Comparison of ENCODE assay signal across 20 cellular contexts in the genomic region with DNA sequence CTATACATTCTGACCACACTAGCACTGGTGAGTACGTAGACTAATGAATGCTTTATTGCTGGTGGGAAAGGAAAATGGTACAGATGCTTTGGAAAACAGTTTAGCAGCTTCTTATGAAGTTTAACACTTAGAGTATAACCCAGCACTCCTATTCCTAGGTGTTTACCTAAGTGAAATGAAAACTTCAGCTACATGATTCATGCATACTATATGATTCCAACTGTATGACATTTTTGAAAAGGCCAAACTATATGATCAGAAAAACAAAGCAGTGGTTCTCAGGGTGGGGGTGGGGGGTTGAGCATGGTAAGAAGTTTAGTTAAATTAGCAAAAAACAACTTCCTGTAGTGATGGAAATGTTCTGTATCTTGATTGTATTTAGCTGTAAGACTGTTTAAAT. TPM values are rescaled to one million over a fixed set of nuclear protein-coding genes. Genes with fewer than 3 reads are reported as not detected.
A peak's percentile ranks its signal among the peaks of the same experiment; 100 is the strongest.
DNase-seq lines count a peak whose midpoint lies in the region; ATAC-seq and TF ChIP-seq lines count a peak whose summit lies in the region.
"Had no signal": no experiment of that assay in that cellular context is flagged by ENCODE, and none has a peak within 500 bp of the region (broad histone marks: within the 10 kb centered on the region; RNA-seq: fewer than 3 reads in every experiment).

No MANE protein-coding gene starts in this region.

- BruUV-seq in Calu3 (replicated peaks; lab: Mats Ljungman, UMichigan): no TSS peak

- H3K4me3 ChIP-seq in SK-N-SH (ENCODE audit: low read depth in 2 of 2, low read length in 1 of 2): no peak overlapping the region
- H3K4me3 ChIP-seq: HAP-1, sigmoid colon, SJSA1, thyroid gland had no signal

- DNase-seq in SK-N-SH (no peak), Calu3 (no peak), D341Med (ENCODE audit: low spot score) (no peak)
- DNase-seq in activated T-helper 1 cell treated with anti-CD3 and anti-CD28 coated beads, Interleukin-12 subunit alpha, Interleukin-12 subunit beta, Interleukin-2, Interleukin-4 antibody, amounts not matched to agents 30 ng/mL and 10 ng/mL and 1 ng/mL, durations not matched to agents 14 hours and 24 hours and 36 hours (ENCODE audit: low spot score): no peak
- no peak for DNase-seq in naive thymus-derived CD8-positive, alpha-beta T cell
- DNase-seq: mesendoderm; NCI-H2029; NCI-H524; nucleus accumbens; sigmoid colon; stimulated activated CD4-positive, alpha-beta T cell treated with anti-CD3 and anti-CD28 coated beads, Interleukin-2, amount 100 ng/mL, for 48 hours; thyroid gland had no signal

- H3K79me2 ChIP-seq in SK-N-SH (ENCODE audit: insufficient read depth): peaks cover 99% of the 10 kb centered on the region

- H3K27me3 Mint-ChIP-seq in Calu3 (ENCODE audit: unreplicated experiment): no peaks in the 10 kb centered on the region
- no peaks in the 10 kb centered on the region for H3K27me3 Mint-ChIP-seq in activated T-helper 1 cell treated with anti-CD3 and anti-CD28 coated beads, Interleukin-12 subunit alpha, Interleukin-12 subunit beta, Interleukin-2, Interleukin-4 antibody, amounts not matched to agents 30 ng/mL and 10 ng/mL and 1 ng/mL, durations not matched to agents 14 hours and 24 hours and 36 hours (ENCODE audit: insufficient read depth)
- H3K27me3 Mint-ChIP-seq in naive thymus-derived CD8-positive, alpha-beta T cell: no peaks in the 10 kb centered on the region
- H3K27me3 Mint-ChIP-seq: CD8-positive, alpha-beta memory T cell had no signal

- ATAC-seq in SK-N-SH treated with all-trans-retinoic acid at 6 μM for 48 hours (no peak; the same call in 2 of the 3 replicates), GM19395 (IDR thresholded peaks at IDR 0.05; ENCODE audit: unreplicated experiment) (no peak), GM19328 (IDR thresholded peaks at IDR 0.05; ENCODE audit: unreplicated experiment) (no peak)
- ATAC-seq in naive thymus-derived CD8-positive, alpha-beta T cell: no peak

- peaks cover 30 to 84% of the 10 kb centered on the region in 2 experiments for H3K36me3 ChIP-seq in SK-N-SH (replicated peaks in 1 of 2; ENCODE audit: control insufficient read depth in 1 of 2, insufficient read depth in 2 of 2, low read length in 1 of 2)

- H3K9ac ChIP-seq in SK-N-SH: no peak overlapping the region

- H3K9me3 Mint-ChIP-seq in Calu3 (ENCODE audit: low read depth, unreplicated experiment): no peaks in the 10 kb centered on the region
- no peaks in the 10 kb centered on the region for H3K9me3 Mint-ChIP-seq in activated T-helper 1 cell treated with anti-CD3 and anti-CD28 coated beads, Interleukin-12 subunit alpha, Interleukin-12 subunit beta, Interleukin-2, Interleukin-4 antibody, amounts not matched to agents 30 ng/mL and 10 ng/mL and 1 ng/mL, durations not matched to agents 14 hours and 24 hours and 36 hours
- no peaks in the 10 kb centered on the region for H3K9me3 Mint-ChIP-seq in naive thymus-derived CD8-positive, alpha-beta T cell
- H3K9me3 Mint-ChIP-seq: CD8-positive, alpha-beta memory T cell had no signal

- intact Hi-C loops in Calu3 (cut with micrococcal nuclease; ENCODE audit: unreplicated experiment): no loop called here
- intact Hi-C loops in activated T-helper 1 cell treated with anti-CD3 and anti-CD28 coated beads, Interleukin-12 subunit alpha, Interleukin-12 subunit beta, Interleukin-2, Interleukin-4 antibody, amounts not matched to agents 30 ng/mL and 10 ng/mL and 1 ng/mL, durations not matched to agents 14 hours and 24 hours and 36 hours (cut with micrococcal nuclease): no loop called here

- H4K20me1 ChIP-seq in SK-N-SH (ENCODE audit: insufficient read depth): peaks cover 41% of the 10 kb centered on the region

- WGBS in SK-N-SH (ENCODE audit: low lambda C conversion rate): 96% methylated on average over 1 of the region's 1 CpG

- POLR2A ChIA-PET in SK-N-SH (lab: Yijun Ruan, JAX): no interaction called here
- POLR2A ChIA-PET in naive thymus-derived CD8-positive, alpha-beta T cell (lab: Charles Lee): interaction anchor here (1.8 kb wide), 1 partner anchor 22 kb away, joined by 8 read pairs; the partner anchor contains the start of gene ARID4A

- no peak overlapping the region for H2AFZ ChIP-seq in SK-N-SH (ENCODE audit: low read depth)

- H3K4me3 Mint-ChIP-seq in Calu3 (ENCODE audit: low read depth, unreplicated experiment): no peak overlapping the region
- no peak overlapping the region for H3K4me3 Mint-ChIP-seq in activated T-helper 1 cell treated with anti-CD3 and anti-CD28 coated beads, Interleukin-12 subunit alpha, Interleukin-12 subunit beta, Interleukin-2, Interleukin-4 antibody, amounts not matched to agents 30 ng/mL and 10 ng/mL and 1 ng/mL, durations not matched to agents 14 hours and 24 hours and 36 hours
- peak overlapping the region in 5 of 10 donors; percentile 2 to 70 (median 54) for H3K4me3 Mint-ChIP-seq in naive thymus-derived CD8-positive, alpha-beta T cell

- CTCF ChIA-PET in SK-N-SH (lab: Yijun Ruan, JAX) (interaction anchor here (0.8 kb wide), 1 partner anchor 11 kb away, joined by 3 read pairs; no protein-coding TSS in a partner anchor), Calu3 (lab: Charles Lee) (interaction anchor here (0.6 to 0.7 kb wide), 3 partner anchors 21 to 513 kb away, joined by 3 read pairs; partner anchors contain the start of gene ARID4A)

- peaks cover 36% of the 10 kb centered on the region for H3F3A ChIP-seq in SK-N-SH (replicated peaks; ENCODE audit: insufficient read depth)

- peak overlapping the region; percentile 67 for H3K27ac Mint-ChIP-seq in Calu3 (ENCODE audit: unreplicated experiment)
- H3K27ac Mint-ChIP-seq in activated T-helper 1 cell treated with anti-CD3 and anti-CD28 coated beads, Interleukin-12 subunit alpha, Interleukin-12 subunit beta, Interleukin-2, Interleukin-4 antibody, amounts not matched to agents 30 ng/mL and 10 ng/mL and 1 ng/mL, durations not matched to agents 14 hours and 24 hours and 36 hours: peak overlapping the region; percentile 72
- peak overlapping the region in 9 of 10 donors; percentile 23 to 88 (median 82) for H3K27ac Mint-ChIP-seq in naive thymus-derived CD8-positive, alpha-beta T cell

- peak overlapping the region; percentile 3; the same call in 1 of the 2 replicates for H3K4me2 ChIP-seq in SK-N-SH

- peaks cover 72% of the 10 kb centered on the region for H3K36me3 Mint-ChIP-seq in Calu3 (ENCODE audit: insufficient read depth, unreplicated experiment)
- peaks cover 34% of the 10 kb centered on the region for H3K36me3 Mint-ChIP-seq in activated T-helper 1 cell treated with anti-CD3 and anti-CD28 coated beads, Interleukin-12 subunit alpha, Interleukin-12 subunit beta, Interleukin-2, Interleukin-4 antibody, amounts not matched to agents 30 ng/mL and 10 ng/mL and 1 ng/mL, durations not matched to agents 14 hours and 24 hours and 36 hours (ENCODE audit: low read depth)
- H3K36me3 Mint-ChIP-seq in naive thymus-derived CD8-positive, alpha-beta T cell: peaks cover 0 to 87% (median 12%) of the 10 kb centered on the region in 3 donors

- peaks cover 3 to 9% of the 10 kb centered on the region in 2 experiments; a peak in 2 of 4 replicates for H3K4me1 ChIP-seq in SK-N-SH (ENCODE audit: control insufficient read depth in 1 of 2, insufficient read depth in 2 of 2, low read depth in 1 of 2, low read length in 1 of 2)
- H3K4me1 ChIP-seq: HAP-1 had no signal

- no peaks in the 10 kb centered on the region for H3K9me2 ChIP-seq in SK-N-SH

- TF ChIP-seq EP300 in SK-N-SH (IDR thresholded peaks at IDR 0.05; ENCODE audit: borderline replicate concordance in 1 of 2, low read depth in 1 of 2, low read length in 1 of 2): no peak

- H3K27me3 ChIP-seq in SK-N-SH (ENCODE audit: insufficient read depth): no peaks in the 10 kb centered on the region
- H3K27me3 ChIP-seq: sigmoid colon, SJSA1, thyroid gland had no signal

- peak overlapping the region; percentile 7 to 43; a peak in 2 of 4 replicates for H3K27ac ChIP-seq in SK-N-SH (ENCODE audit: low read depth in 2 of 2, low read length in 1 of 2)
- H3K27ac ChIP-seq: 22Rv1, epithelial cell of prostate, SJSA1, thyroid gland had no signal

- TF ChIP-seq CTCF in SK-N-SH (IDR thresholded peaks at IDR 0.05) (no peak), Calu3 (IDR thresholded peaks at IDR 0.05; ENCODE audit: unreplicated experiment) (no peak)

- peaks cover 31% of the 10 kb centered on the region for H3K4me1 Mint-ChIP-seq in Calu3 (ENCODE audit: low read depth, unreplicated experiment)
- peaks cover 36% of the 10 kb centered on the region for H3K4me1 Mint-ChIP-seq in activated T-helper 1 cell treated with anti-CD3 and anti-CD28 coated beads, Interleukin-12 subunit alpha, Interleukin-12 subunit beta, Interleukin-2, Interleukin-4 antibody, amounts not matched to agents 30 ng/mL and 10 ng/mL and 1 ng/mL, durations not matched to agents 14 hours and 24 hours and 36 hours (ENCODE audit: low read depth)
- H3K4me1 Mint-ChIP-seq in naive thymus-derived CD8-positive, alpha-beta T cell: peaks cover 21 to 63% (median 54%) of the 10 kb centered on the region in 4 donors

- no peaks in the 10 kb centered on the region for H3K9me3 ChIP-seq in SK-N-SH
- H3K9me3 ChIP-seq: HAP-1, sigmoid colon, SJSA1, thyroid gland had no signal

- no peak for TF ChIP-seq RAD21 in SK-N-SH (IDR thresholded peaks at IDR 0.05; ENCODE audit: low read length)

TF ChIP-seq in SK-N-SH, 30 proteins besides CTCF, POLR2A, EP300 and RAD21 (continues in another document):
- TF ChIP-seq TEAD4 (IDR thresholded peaks at IDR 0.05; ENCODE audit: borderline replicate concordance, insufficient read depth): no peak

RNA-seq across cellular contexts. Expression of gene ARID4A, which starts 22.1 kb away (rescaled TPM):
- polyA plus RNA-seq in SK-N-SH (2012; rRNA removed): 4.6 and 5.6 TPM in 2 replicates
- polyA plus RNA-seq in SK-N-SH (2012; cell fraction: cytosol; rRNA removed): 4.8 and 7.2 TPM in 2 replicates
- polyA plus RNA-seq in SK-N-SH (2012; cell fraction: nucleus; rRNA removed): 12.3 and 13.9 TPM in 2 replicates
- 24.9 and 26.7 TPM in 2 replicates for total RNA-seq in Calu3 (2022)
- total RNA-seq in activated T-helper 1 cell treated with anti-CD3 and anti-CD28 coated beads, Interleukin-12 subunit alpha, Interleukin-12 subunit beta, Interleukin-2, Interleukin-4 antibody, amounts not matched to agents 30 ng/mL and 10 ng/mL and 1 ng/mL, durations not matched to agents 14 hours and 24 hours and 36 hours: 21.4 and 26.3 TPM in 2 replicates
- total RNA-seq in naive thymus-derived CD8-positive, alpha-beta T cell: 10 to 100 TPM; 68.5 to 70.0 TPM
- polyA plus RNA-seq in naive thymus-derived CD8-positive, alpha-beta T cell: 10 to 100 TPM; 19.4 to 26.2 (median 25.8) TPM

RNA-seq across cellular contexts. Expression of gene PSMA3, which starts 31.6 kb away (rescaled TPM):
- polyA plus RNA-seq in SK-N-SH (2012; rRNA removed): 203 and 214 TPM in 2 replicates
- polyA plus RNA-seq in SK-N-SH (2012; cell fraction: cytosol; rRNA removed): 226 and 277 TPM in 2 replicates
- 80.2 and 132 TPM in 2 replicates for polyA plus RNA-seq in SK-N-SH (2012; cell fraction: nucleus; rRNA removed)
- total RNA-seq in Calu3 (2022): 222 and 260 TPM in 2 replicates
- total RNA-seq in activated T-helper 1 cell treated with anti-CD3 and anti-CD28 coated beads, Interleukin-12 subunit alpha, Interleukin-12 subunit beta, Interleukin-2, Interleukin-4 antibody, amounts not matched to agents 30 ng/mL and 10 ng/mL and 1 ng/mL, durations not matched to agents 14 hours and 24 hours and 36 hours: 453 and 500 TPM in 2 replicates
- 100 to 1,000 TPM; 136 to 140 TPM for total RNA-seq in naive thymus-derived CD8-positive, alpha-beta T cell
- 100 to 1,000 TPM; 135 to 144 (median 142) TPM for polyA plus RNA-seq in naive thymus-derived CD8-positive, alpha-beta T cell
